Comparison of ENCODE assay signal across 21 cellular contexts in genomic region chr14:31572955-31573354, GRCh38. TPM values are rescaled to one million over a fixed set of nuclear protein-coding genes. Genes with fewer than 3 reads are reported as not detected.
DNase-seq lines count a peak whose midpoint lies in the region; ATAC-seq, FAIRE-seq and TF ChIP-seq lines count a peak whose summit lies in the region.
"Had no signal": no experiment of that assay in that cellular context is flagged by ENCODE, and none has a peak within 500 bp of the region (broad histone marks: within the 10 kb centered on the region; RNA-seq: fewer than 3 reads in every experiment).

No MANE protein-coding gene starts in this region.

- TF ChIP-seq RAD21 in A549 (conservative IDR thresholded peaks at IDR 0.05 in 1 of 2, IDR thresholded peaks at IDR 0.05 in 1 of 2): no peak

- CTCF ChIA-PET in A549 (lab: Yijun Ruan, JAX): interaction anchor here (1.2 to 1.6 kb wide), 2 partner anchors 18 to 680 kb away, joined by 3 to 4 read pairs; no protein-coding TSS in a partner anchor

- H3K4me1 Mint-ChIP-seq in HFFc6 (ENCODE audit: low read depth): peaks cover 7% of the 10 kb centered on the region
- H3K4me1 Mint-ChIP-seq in T-helper 17 cell: peaks cover 5% of the 10 kb centered on the region

- FAIRE-seq in A549 (lab: Jason Lieb, UNC): no peak
- FAIRE-seq: GM12892, H1 had no signal

- DNase-seq in A549 (ENCODE audit: low read depth in 1 of 2, low spot score in 1 of 2) (peak in 1 of 2 experiments; percentile 11), HFFc6 (peak; percentile 10), T-helper 17 cell (no peak), foreskin keratinocyte (no peak), dorsolateral prefrontal cortex (no peak), brain microvascular endothelial cell (no peak)
- DNase-seq in activated naive CD4-positive, alpha-beta T cell treated with Interleukin-2 at 50 U/mL for 16 hours: no peak
- DNase-seq: C1 segment of cervical spinal cord; Calu3; CD4-positive, alpha-beta T cell; DMS 273 treated with DMSO at 0.1 percent for 48 hours; DMS79 treated with DMSO at 0.1 percent for 48 hours; EL; GDM1; IMR-90; KG1 had no signal

- no peaks in the 10 kb centered on the region; the same call in 1 of the 2 replicates for H3K27me3 Mint-ChIP-seq in HFFc6 (ENCODE audit: insufficient read depth)
- no peaks in the 10 kb centered on the region for H3K27me3 Mint-ChIP-seq in T-helper 17 cell
- H3K27me3 Mint-ChIP-seq: B cell; CD4-positive, alpha-beta T cell had no signal

- H3K4me1 ChIP-seq in A549: no peaks in the 10 kb centered on the region
- H3K4me1 ChIP-seq in foreskin keratinocyte: peaks cover 3% of the 10 kb centered on the region

- intact Hi-C loops in dorsolateral prefrontal cortex (cut with DNase I): no loop called here

- H3K4me3 ChIP-seq in A549: no peak overlapping the region
- H3K4me3 ChIP-seq in dorsolateral prefrontal cortex: no peak overlapping the region
- H3K4me3 ChIP-seq in brain microvascular endothelial cell (ENCODE audit: low read depth, low read length): no peak overlapping the region

- TF ChIP-seq EP300 in A549 (IDR thresholded peaks at IDR 0.05): no peak

- in situ Hi-C loops in brain microvascular endothelial cell (cut with HindIII; ENCODE audit: low pct_ligation_motif_present, low sequenced_read_pairs): no loop called here

- no peak for TF ChIP-seq POLR2A in A549 (IDR thresholded peaks at IDR 0.05; ENCODE audit: low read length)

- H3K9me3 ChIP-seq in A549 (no peaks in the 10 kb centered on the region), T-helper 17 cell (ENCODE audit: control insufficient read depth, low read length, poor library complexity, severe bottlenecking) (no peaks in the 10 kb centered on the region)

- WGBS in A549 (ENCODE audit: missing lambda C conversion rate): 68% methylated on average over 2 of the region's 2 CpGs

- H3K36me3 Mint-ChIP-seq in HFFc6 (ENCODE audit: low read depth) (0 out of 2 replicates have a peak, but pooled peaks cover 4% of the 10 kb centered on the region), T-helper 17 cell (ENCODE audit: low read depth) (peaks cover 11% of the 10 kb centered on the region)

- H3K4me3 Mint-ChIP-seq in HFFc6 (no peak overlapping the region), T-helper 17 cell (no peak overlapping the region)
- H3K4me3 Mint-ChIP-seq: B cell; CD4-positive, alpha-beta T cell had no signal

- no peak overlapping the region for H3K4me2 ChIP-seq in A549

- H3K27ac Mint-ChIP-seq in HFFc6 (no peak overlapping the region), T-helper 17 cell (peak overlapping the region; percentile 39)
- H3K27ac Mint-ChIP-seq: B cell; CD4-positive, alpha-beta T cell had no signal

- TF ChIP-seq CTCF in A549 (IDR thresholded peaks at IDR 0.05) (no peak), HFFc6 (IDR thresholded peaks at IDR 0.05) (no peak), foreskin keratinocyte (conservative IDR thresholded peaks at IDR 0.05) (no peak), dorsolateral prefrontal cortex (IDR thresholded peaks at IDR 0.05 in 54 of 56, conservative IDR thresholded peaks at IDR 0.05 in 2 of 56; ENCODE audit: low read depth in 1 of 56, partially characterized antibody in 56 of 56) (no peak), brain microvascular endothelial cell (IDR thresholded peaks at IDR 0.05; ENCODE audit: low read depth, low read length, missing control alignments) (no peak)

- H3K27me3 ChIP-seq in foreskin keratinocyte (no peaks in the 10 kb centered on the region), dorsolateral prefrontal cortex (no peaks in the 10 kb centered on the region), brain microvascular endothelial cell (replicated peaks) (no peaks in the 10 kb centered on the region)

- POLR2A ChIA-PET in A549 (lab: Yijun Ruan, JAX): no interaction called here

- no peaks in the 10 kb centered on the region for H3K9me3 Mint-ChIP-seq in HFFc6
- H3K9me3 Mint-ChIP-seq: CD4-positive, alpha-beta T cell had no signal

- H3K27ac ChIP-seq in A549 (no peak overlapping the region), foreskin keratinocyte (no peak overlapping the region), dorsolateral prefrontal cortex (no peak overlapping the region), brain microvascular endothelial cell (no peak overlapping the region)
- H3K27ac ChIP-seq: HL-60 had no signal

- ATAC-seq in A549 (no peak), T-helper 17 cell (no peak), foreskin keratinocyte (peak; percentile 35)
- ATAC-seq: HCT116 had no signal

- no peaks in the 10 kb centered on the region for H3K36me3 ChIP-seq in brain microvascular endothelial cell (replicated peaks)

TF ChIP-seq in A549, 52 proteins besides CTCF, POLR2A, EP300 and RAD21:
- TF ChIP-seq FOSL2 (IDR thresholded peaks at IDR 0.05) (no peak), FOSL2 (CRISPR knock-in tag; IDR thresholded peaks at IDR 0.05) (0 out of 2 replicates have a peak, but pooled peaks have one; percentile 6), CHD4 (IDR thresholded peaks at IDR 0.05; ENCODE audit: borderline replicate concordance) (no peak), HOXA7 (CRISPR knock-in tag; IDR thresholded peaks at IDR 0.05) (no peak), PHF8 (IDR thresholded peaks at IDR 0.05; ENCODE audit: borderline replicate concordance, low read depth) (no peak), NR3C1 (IDR thresholded peaks at IDR 0.05) (no peak)

RNA-seq across cellular contexts. Expression of gene NUBPL, which starts 11.8 kb away (rescaled TPM):
- 14.1 and 14.9 TPM in 2 replicates for polyA plus RNA-seq in A549 (2011; rRNA removed)
- 2.8 and 3.5 TPM in 2 replicates for polyA plus RNA-seq in A549 (2012; cell fraction: cytosol; rRNA removed)
- 1.2 and 2.1 TPM in 2 replicates for polyA plus RNA-seq in A549 (2012; cell fraction: nucleus; rRNA removed)
- 7.6 to 9.2 TPM (median 7.9 TPM) in 3 replicates for polyA plus RNA-seq in A549 (2017; fragmentation: RNase III; extraction: RNeasy Plus Mini Kit Qiagen cat#74134 plus additional on column Dnase treatment)
- 8.1 and 9.4 TPM in 2 replicates for polyA minus RNA-seq in A549 (2011; rRNA and poly(A)+ RNA removed)
- 10 to 100 TPM in 1 of 6 experiments, 1 to 10 TPM in 5; 8.2 to 10.7 (median 9.7) TPM for total RNA-seq in HFFc6 (2021; fragmentation: NEBNext Ultra II Directional; extraction: Animal tissue kit (Norgen Biotek cat#: 25700))
- 10 to 100 TPM in 1 of 2 donors, 1 to 10 TPM in 1; 9.9 to 10.4 TPM for total RNA-seq in T-helper 17 cell
- total RNA-seq in foreskin keratinocyte: 12.1 and 14.4 TPM in 2 replicates
- 6.3 and 6.6 TPM in 2 replicates for polyA plus RNA-seq in foreskin keratinocyte
- 10 to 100 TPM in 118 of 120 experiments, 1 to 10 TPM in 2; 7.5 to 25.4 (median 16.1) TPM for total RNA-seq in dorsolateral prefrontal cortex
